ENCODE assay signal across 11 cellular contexts in the genomic region with DNA sequence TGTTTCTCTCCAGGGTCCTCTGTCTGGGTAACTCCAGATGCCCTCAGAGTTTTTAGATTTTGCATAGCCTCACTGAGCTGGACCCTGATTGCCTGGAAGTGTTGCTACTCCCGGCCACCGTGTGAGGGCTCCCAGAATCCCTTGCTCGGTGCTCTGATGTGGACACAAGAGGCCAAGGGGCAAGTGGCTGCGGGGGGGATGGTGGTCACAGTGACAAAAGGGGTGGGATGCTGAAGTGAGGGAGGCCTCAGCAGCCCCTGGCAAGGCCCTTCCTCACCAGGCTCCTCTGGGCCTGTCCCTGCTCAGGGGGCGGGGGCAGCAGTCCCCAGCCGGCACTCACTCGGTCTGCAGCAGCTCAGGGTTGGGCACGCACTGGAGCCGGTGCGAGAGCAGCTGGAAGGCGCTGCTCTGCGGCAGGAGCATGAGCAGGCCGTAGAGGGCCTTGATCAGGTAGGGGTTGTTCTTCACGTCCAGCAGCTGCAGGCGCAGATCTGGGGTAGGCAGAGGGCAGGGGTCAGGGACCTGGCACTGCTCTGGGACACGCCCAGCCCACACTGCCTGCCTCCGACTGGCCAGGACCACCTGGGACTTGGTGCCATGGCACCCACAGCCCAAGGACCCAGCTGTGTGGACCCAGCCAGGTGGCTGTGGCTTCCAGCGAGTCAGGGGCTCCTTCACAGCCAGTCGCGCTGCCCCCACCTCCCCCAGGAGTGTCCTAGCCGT. TPM values are rescaled to one million over a fixed set of nuclear protein-coding genes. Genes with fewer than 3 reads are reported as not detected.
A peak's percentile ranks its signal among the peaks of the same experiment; 100 is the strongest.
DNase-seq lines count a peak whose midpoint lies in the region; TF ChIP-seq lines count a peak whose summit lies in the region.
"Had no signal": no experiment of that assay in that cellular context is flagged by ENCODE, and none has a peak within 500 bp of the region (broad histone marks: within the 10 kb centered on the region; RNA-seq: fewer than 3 reads in every experiment).

No MANE protein-coding gene starts in this region.

- WGBS in GM23248 (ENCODE audit: low coverage in 1 of 2, low lambda C conversion rate in 2 of 2, missing lambda C conversion rate in 2 of 2), 2 experiments = 64 to 73% methylated on average over 17 to 20 of the region's 21 CpGs
- WGBS in sigmoid colon, 2 donors = 82% methylated on average over 21 of the region's 21 CpGs

- H3K9me2 ChIP-seq in GM23248 (ENCODE audit: insufficient read depth) = no peaks in the 10 kb centered on the region

- TF ChIP-seq CTCF in sigmoid colon (IDR thresholded peaks at IDR 0.05) = no peak

- TF ChIP-seq EP300 in sigmoid colon (IDR thresholded peaks at IDR 0.05) = no peak

- H3K9me3 ChIP-seq in GM23248 (ENCODE audit: low read depth) (no peaks in the 10 kb centered on the region), sigmoid colon (no peaks in the 10 kb centered on the region)

- TF ChIP-seq POLR2A in sigmoid colon (IDR thresholded peaks at IDR 0.05) = no peak

- H3K36me3 ChIP-seq in GM23248 (ENCODE audit: low read depth) (no peaks in the 10 kb centered on the region), sigmoid colon (no peaks in the 10 kb centered on the region)

- in situ Hi-C loops in GM23248 (cut with MboI) = no loop called here

- H3K27ac ChIP-seq in GM23248 (peak overlapping the region; percentile 90), angular gyrus (ENCODE audit: low read depth, low read length) (peak overlapping the region; percentile 76), sigmoid colon (peak overlapping the region; percentile 95 to 99 (median 98))

- H3K9ac ChIP-seq in GM23248 = peak overlapping the region; percentile 86

- H3K4me3 ChIP-seq in GM23248 = no peak overlapping the region
- no peak overlapping the region for H3K4me3 ChIP-seq in sigmoid colon

- H3K4me1 ChIP-seq in GM23248 (ENCODE audit: insufficient read depth) = peaks cover 62% of the 10 kb centered on the region
- peaks cover 4 to 100% (median 100%) of the 10 kb centered on the region in 4 donors for H3K4me1 ChIP-seq in sigmoid colon

- no peak for DNase-seq in GM23248
- DNase-seq in left kidney (ENCODE audit: low read depth, low spot score) = peak; percentile 92
- DNase-seq in sigmoid colon = no peak
- no peak for DNase-seq in hippocampal formation (lab: John Stamatoyannopoulos, UW)
- no peak for DNase-seq in NCI-H1092 treated with DMSO at 0.1 percent for 48 hours (lab: John Stamatoyannopoulos, UW)
- DNase-seq in GF-D8 (lab: John Stamatoyannopoulos, UW) = no peak
- DNase-seq in C1 segment of cervical spinal cord (lab: John Stamatoyannopoulos, UW) = no peak
- DNase-seq: T-helper 2 cell had no signal

- no peaks in the 10 kb centered on the region for H4K20me1 ChIP-seq in GM23248 (ENCODE audit: insufficient read depth)

- H3F3A ChIP-seq in GM23248 (ENCODE audit: insufficient read depth) = peaks cover 9% of the 10 kb centered on the region; the same call in 1 of the 2 replicates

- H2AFZ ChIP-seq in GM23248 = no peak overlapping the region

- no peaks in the 10 kb centered on the region for H3K79me2 ChIP-seq in GM23248 (ENCODE audit: insufficient read depth)

- intact Hi-C loops in sigmoid colon (cut with DNase I) = no loop called here

- peak overlapping the region; percentile 16 for H3K4me2 ChIP-seq in GM23248 (ENCODE audit: unreplicated experiment)

- H3K27me3 ChIP-seq in GM23248 (replicated peaks; ENCODE audit: insufficient read depth) (no peaks in the 10 kb centered on the region), sigmoid colon (no peaks in the 10 kb centered on the region)

RNA-seq across cellular contexts. Expression of a gene that starts 6.8 kb away (rescaled TPM):
- total RNA-seq in GM23248 (2014; rRNA removed; shearing (Covaris generic)) = 13.2 and 23.7 TPM in 2 replicates
- polyA plus RNA-seq in GM23248 (2016; fragmentation: Nextera tagmentation; extraction: Ambion mirVana) (0.43 and 0.44 TPM in 2 replicates), sigmoid colon (10 to 100 TPM in 2 of 3 donors, 1 to 10 TPM in 1; 5.4 to 28.2 (median 10.9) TPM)
- 10 to 100 TPM; 36.4 to 100.0 (median 60.7) TPM for total RNA-seq in sigmoid colon

RNA-seq across cellular contexts. Expression of a gene that starts 46.3 kb away (rescaled TPM):
- 1.0 TPM in 1 of 2 replicates, not detected in the other for total RNA-seq in GM23248 (2014; rRNA removed; shearing (Covaris generic))
- polyA plus RNA-seq in GM23248 (2016; fragmentation: Nextera tagmentation; extraction: Ambion mirVana) (0.15 TPM in 1 of 2 replicates, not detected in the other), sigmoid colon (1 to 10 TPM in 2 of 3 donors, not detected in 1; 1.8 to 5.5 TPM)
- 1 to 10 TPM in 3 of 4 donors, not detected in 1; 3.6 to 5.4 (median 4.6) TPM for total RNA-seq in sigmoid colon
- total RNA-seq: activated CD8-positive, alpha-beta memory T cell treated with anti-CD3 and anti-CD28 coated beads for 36 hours; B cell had no signal
